Comparison of ENCODE assay signal across 15 cellular contexts in the genomic region with DNA sequence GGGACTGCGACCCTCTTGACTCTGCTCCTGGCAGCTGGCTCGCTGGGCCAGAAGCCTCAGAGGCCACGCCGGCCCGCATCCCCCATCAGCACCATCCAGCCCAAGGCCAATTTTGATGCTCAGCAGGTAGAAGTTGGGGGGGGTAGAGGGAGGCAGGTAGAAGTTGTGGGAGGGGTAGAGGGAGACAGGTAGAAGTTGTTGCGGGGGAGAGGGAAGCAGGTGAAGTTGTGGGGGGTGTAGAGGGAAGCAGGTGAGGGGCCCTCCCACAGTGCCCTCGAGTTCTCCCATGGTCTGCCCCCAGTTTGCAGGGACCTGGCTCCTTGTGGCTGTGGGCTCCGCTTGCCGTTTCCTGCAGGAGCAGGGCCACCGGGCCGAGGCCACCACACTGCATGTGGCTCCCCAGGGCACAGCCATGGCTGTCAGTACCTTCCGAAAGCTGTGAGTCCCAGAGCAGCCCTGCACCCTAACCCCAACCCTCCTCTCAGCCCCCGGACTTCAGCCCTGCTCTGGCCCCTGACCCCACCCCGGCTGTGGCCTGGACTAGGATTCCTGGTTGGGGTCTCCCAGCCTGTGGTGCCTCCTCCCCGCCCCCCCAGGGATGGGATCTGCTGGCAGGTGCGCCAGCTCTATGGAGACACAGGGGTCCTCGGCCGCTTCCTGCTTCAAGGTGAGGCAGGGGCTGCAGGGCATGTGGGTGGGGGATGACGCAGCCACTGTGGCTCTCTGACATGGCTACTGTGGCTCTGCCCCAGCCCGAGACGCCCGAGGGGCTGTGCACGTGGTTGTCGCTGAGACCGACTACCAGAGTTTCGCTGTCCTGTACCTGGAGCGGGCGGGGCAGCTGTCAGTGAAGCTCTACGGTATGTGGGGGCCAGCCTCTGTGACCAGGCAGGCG. TPM values are rescaled to one million over a fixed set of nuclear protein-coding genes. Genes with fewer than 3 reads are reported as not detected.
DNase-seq lines count a peak whose midpoint lies in the region; ATAC-seq and TF ChIP-seq lines count a peak whose summit lies in the region.
"Had no signal": no experiment of that assay in that cellular context is flagged by ENCODE, and none has a peak within 500 bp of the region (broad histone marks: within the 10 kb centered on the region; RNA-seq: fewer than 3 reads in every experiment).

No MANE protein-coding gene starts in this region.

- ATAC-seq in Right ventricle myocardium inferior (no peak), upper lobe of right lung (no peak)
- ATAC-seq in central memory CD8-positive, alpha-beta T cell (replicated peaks; ENCODE audit: extremely low read depth, poor library complexity, severe bottlenecking) = no peak
- no peak for ATAC-seq in stimulated activated naive CD8-positive, alpha-beta T cell treated with anti-CD3 and anti-CD28 coated beads, Interleukin-15, Interleukin-2, amounts not matched to agents 100 U/mL and 50 U/mL, for 24 hours

- no peaks in the 10 kb centered on the region for H3K27me3 Mint-ChIP-seq in central memory CD8-positive, alpha-beta T cell
- H3K27me3 Mint-ChIP-seq: activated naive CD8-positive, alpha-beta T cell; naive B cell had no signal

- WGBS in mesenchymal stem cell = 93% methylated on average over 28 of the region's 30 CpGs

- peaks cover 75% of the 10 kb centered on the region for H3K4me1 ChIP-seq in left ventricle myocardium inferior
- peaks cover 41% of the 10 kb centered on the region for H3K4me1 ChIP-seq in mesenchymal stem cell (ENCODE audit: control insufficient read depth, insufficient read depth, low read depth, low read length)
- H3K4me1 ChIP-seq in upper lobe of right lung = peaks cover 27% of the 10 kb centered on the region

- H3K18ac ChIP-seq in mesenchymal stem cell (ENCODE audit: low read depth in 1 of 2, low read length in 2 of 2) = peak overlapping the region in 1 of 2 experiments; percentile 71

- TF ChIP-seq CTCF in left ventricle myocardium inferior (IDR thresholded peaks at IDR 0.05; ENCODE audit: borderline replicate concordance) (no peak), upper lobe of right lung (IDR thresholded peaks at IDR 0.05) (no peak)

- no peaks in the 10 kb centered on the region for H3K9me3 Mint-ChIP-seq in central memory CD8-positive, alpha-beta T cell
- H3K9me3 Mint-ChIP-seq: naive B cell had no signal

- H2BK120ac ChIP-seq in mesenchymal stem cell (ENCODE audit: low read depth, low read length) = no peak overlapping the region

- DNase-seq in Right ventricle myocardium inferior (ENCODE audit: missing footprints) (peak; percentile 76), left ventricle myocardium inferior (no peak), mesenchymal stem cell (no peak), upper lobe of right lung (no peak), dermis blood vessel endothelial cell (no peak)
- DNase-seq in central memory CD8-positive, alpha-beta T cell (ENCODE audit: low spot score in 2 of 2) = no peak
- no peak for DNase-seq in stimulated activated naive CD8-positive, alpha-beta T cell treated with anti-CD3 and anti-CD28 coated beads, Interleukin-15, Interleukin-2, amounts not matched to agents 100 U/mL and 50 U/mL, for 24 hours
- no peak for DNase-seq in effector CD8-positive, alpha-beta T cell (lab: John Stamatoyannopoulos, UW)

- intact Hi-C loops in Right ventricle myocardium inferior (cut with DNase I) = loop anchor here (2.0 kb wide), 1 partner anchor 155 kb away; the partner anchor contains the start of gene TMEM141
- intact Hi-C loops in left ventricle myocardium inferior (cut with micrococcal nuclease) = no loop called here
- intact Hi-C loops in upper lobe of right lung (cut with DNase I) = loop anchor here (10.0 kb wide), 1 partner anchor 89 kb away; the partner anchor contains the start of gene FUT7

- H3K4me3 ChIP-seq in left ventricle myocardium inferior (no peak overlapping the region), mesenchymal stem cell (ENCODE audit: insufficient read depth in 1 of 2, low read depth in 1 of 2, low read length in 2 of 2) (no peak overlapping the region), upper lobe of right lung (no peak overlapping the region)

- H3K23ac ChIP-seq in mesenchymal stem cell (ENCODE audit: low read length in 2 of 2) = no peak overlapping the region

- H3K4me1 Mint-ChIP-seq in central memory CD8-positive, alpha-beta T cell = peaks cover 14% of the 10 kb centered on the region

- H2AFZ ChIP-seq in mesenchymal stem cell (ENCODE audit: low read depth, low read length) = no peak overlapping the region

- H3K4ac ChIP-seq in mesenchymal stem cell (ENCODE audit: low read depth in 1 of 2, low read length in 2 of 2) = no peak overlapping the region

- peaks cover 27% of the 10 kb centered on the region for H3K36me3 ChIP-seq in left ventricle myocardium inferior
- H3K36me3 ChIP-seq in mesenchymal stem cell (ENCODE audit: control insufficient read depth in 1 of 2, insufficient read depth in 2 of 2, low read depth in 1 of 2, low read length in 2 of 2) = peaks cover 24 to 34% of the 10 kb centered on the region in 2 experiments
- H3K36me3 ChIP-seq in upper lobe of right lung = peaks cover 25% of the 10 kb centered on the region

- H3K27ac ChIP-seq in left ventricle myocardium inferior (replicated peaks) = no peak overlapping the region
- no peak overlapping the region for H3K27ac ChIP-seq in mesenchymal stem cell (ENCODE audit: low read length, poor library complexity, severe bottlenecking)
- H3K27ac ChIP-seq in upper lobe of right lung = peak overlapping the region; percentile 55
- H3K27ac ChIP-seq: SK-N-MC had no signal

- H3K4me3 Mint-ChIP-seq in central memory CD8-positive, alpha-beta T cell = peak overlapping the region; percentile 80

- H2BK5ac ChIP-seq in mesenchymal stem cell (ENCODE audit: low read depth, low read length, poor library complexity, severe bottlenecking) = no peak overlapping the region

- no peak overlapping the region for H3K9ac ChIP-seq in mesenchymal stem cell (ENCODE audit: low read length)

- H4K91ac ChIP-seq in mesenchymal stem cell (ENCODE audit: low read length) = peak overlapping the region; percentile 44

- H3K27me3 ChIP-seq in left ventricle myocardium inferior (ENCODE audit: low read depth) = no peaks in the 10 kb centered on the region
- no peaks in the 10 kb centered on the region for H3K27me3 ChIP-seq in mesenchymal stem cell (ENCODE audit: control insufficient read depth in 1 of 2, insufficient read depth in 1 of 2, low read length in 2 of 2)
- no peaks in the 10 kb centered on the region for H3K27me3 ChIP-seq in upper lobe of right lung

- H3K79me1 ChIP-seq in mesenchymal stem cell (replicated peaks; ENCODE audit: low read length, poor library complexity, severe bottlenecking) = peaks cover 14% of the 10 kb centered on the region

- peaks cover 36% of the 10 kb centered on the region for H3K36me3 Mint-ChIP-seq in central memory CD8-positive, alpha-beta T cell (ENCODE audit: insufficient read depth)
- H3K36me3 Mint-ChIP-seq: activated naive CD8-positive, alpha-beta T cell; naive B cell had no signal

- peak overlapping the region in 1 of 2 experiments; percentile 19 for H2BK12ac ChIP-seq in mesenchymal stem cell (ENCODE audit: low read length in 2 of 2)

- H3K14ac ChIP-seq in mesenchymal stem cell (ENCODE audit: low read length in 2 of 2) = no peak overlapping the region

- H3K9me3 ChIP-seq in left ventricle myocardium inferior (replicated peaks) = no peaks in the 10 kb centered on the region
- no peaks in the 10 kb centered on the region for H3K9me3 ChIP-seq in mesenchymal stem cell (ENCODE audit: control insufficient read depth, low read length)
- H3K9me3 ChIP-seq in upper lobe of right lung = no peaks in the 10 kb centered on the region

- H3K27ac Mint-ChIP-seq in central memory CD8-positive, alpha-beta T cell (ENCODE audit: low read depth) = peak overlapping the region; percentile 89

- H2BK15ac ChIP-seq in mesenchymal stem cell (ENCODE audit: low read depth, poor library complexity, severe bottlenecking) = peak overlapping the region; percentile 6

- H4K8ac ChIP-seq in mesenchymal stem cell (ENCODE audit: low read length) = peak overlapping the region; percentile 58

- H3K4me2 ChIP-seq in mesenchymal stem cell (ENCODE audit: low read length, poor library complexity, severe bottlenecking) = no peak overlapping the region

- no peak overlapping the region for H2AK5ac ChIP-seq in mesenchymal stem cell (ENCODE audit: low read length, severe bottlenecking)

RNA-seq across cellular contexts. Expression of gene C8G, which starts 0.5 kb away (rescaled TPM):
- total RNA-seq in Right ventricle myocardium inferior (1.3 TPM), left ventricle myocardium inferior (3.6 TPM), upper lobe of right lung (1.1 TPM), dermis blood vessel endothelial cell (1.7 TPM in 1 of 2 replicates, not detected in the other)
- 0.55 TPM for polyA plus RNA-seq in mesenchymal stem cell (2013, experiment 1 of 2)
- polyA plus RNA-seq in mesenchymal stem cell (2013, experiment 2 of 2) = 0.55 TPM
- total RNA-seq: epithelial cell of proximal tubule, H4, kidney epithelial cell had no signal

RNA-seq across cellular contexts. Expression of gene FBXW5, which starts 1.0 kb away (rescaled TPM):
- total RNA-seq in Right ventricle myocardium inferior (143 TPM), left ventricle myocardium inferior (157 TPM), upper lobe of right lung (91.2 TPM), dermis blood vessel endothelial cell (255 and 270 TPM in 2 replicates)
- 58.2 TPM for polyA plus RNA-seq in mesenchymal stem cell (2013, experiment 1 of 2)
- polyA plus RNA-seq in mesenchymal stem cell (2013, experiment 2 of 2) = 59.5 TPM

RNA-seq across cellular contexts. Expression of gene LCN12, which starts 6.5 kb away (rescaled TPM):
- total RNA-seq in Right ventricle myocardium inferior = 2.9 TPM
- 7.8 TPM for total RNA-seq in left ventricle myocardium inferior
- polyA plus RNA-seq in mesenchymal stem cell (2013, experiment 1 of 2) = 0.07 TPM
- 0.07 TPM for polyA plus RNA-seq in mesenchymal stem cell (2013, experiment 2 of 2)
- 2.6 TPM for total RNA-seq in upper lobe of right lung
- not detected in 2 replicates for total RNA-seq in dermis blood vessel endothelial cell
- total RNA-seq: H4 had no signal
- polyA plus RNA-seq: AG04450 had no signal

RNA-seq across cellular contexts. Expression of gene PTGDS, which starts 31.7 kb away (rescaled TPM):
- total RNA-seq in Right ventricle myocardium inferior (6,282 TPM), left ventricle myocardium inferior (3,579 TPM), upper lobe of right lung (477 TPM), dermis blood vessel endothelial cell (0.17 and 0.60 TPM in 2 replicates)
- 172 TPM for polyA plus RNA-seq in mesenchymal stem cell (2013, experiment 1 of 2)
- 175 TPM for polyA plus RNA-seq in mesenchymal stem cell (2013, experiment 2 of 2)
- total RNA-seq: epithelial cell of proximal tubule, H4 had no signal

RNA-seq across cellular contexts. Expression of gene LCNL1, which starts 37.2 kb away (rescaled TPM):
- total RNA-seq in Right ventricle myocardium inferior = 8.6 TPM
- 11.7 TPM for total RNA-seq in left ventricle myocardium inferior
- polyA plus RNA-seq in mesenchymal stem cell (2013, experiment 1 of 2) = 4.3 TPM
- 4.1 TPM for polyA plus RNA-seq in mesenchymal stem cell (2013, experiment 2 of 2)
- 5.1 TPM for total RNA-seq in upper lobe of right lung
- total RNA-seq in dermis blood vessel endothelial cell = not detected in 2 replicates
- total RNA-seq: epithelial cell of proximal tubule, H4, kidney epithelial cell had no signal
